Comparison of ENCODE assay signal across 36 cellular contexts in genomic region chr9:130874783-130875182, GRCh38. TPM values are rescaled to one million over a fixed set of nuclear protein-coding genes. Genes with fewer than 3 reads are reported as not detected.
"Had no signal": no experiment of that assay in that cellular context is flagged by ENCODE, and none has a peak within 500 bp of the region (broad histone marks: within the 10 kb centered on the region; RNA-seq: fewer than 3 reads in every experiment).

No MANE protein-coding gene starts in this region.

- H3K9me3 Mint-ChIP-seq: activated naive CD4-positive, alpha-beta T cell treated with anti-CD3 and anti-CD28 coated beads, Interleukin-2, amount 10 ng/mL, durations not matched to agents 7 days and 5 days; activated naive CD8-positive, alpha-beta T cell treated with anti-CD3 and anti-CD28 coated beads, Interleukin-2, amount 10 ng/mL, durations not matched to agents 7 days and 5 days; brain; effector memory CD8-positive, alpha-beta T cell; nephron progenitor cell; stimulated activated effector memory CD8-positive, alpha-beta T cell treated with anti-CD3 and anti-CD28 coated beads, Interleukin-12 subunit alpha, Interleukin-12 subunit beta, amount 100 ng/mL, for 72 hours; stimulated activated naive CD8-positive, alpha-beta T cell treated with anti-CD3 and anti-CD28 coated beads, Interleukin-15, Interleukin-2, amounts not matched to agents 100 ng/mL and 50 ng/mL, for 24 hours had no signal

- ATAC-seq: activated CD4-positive, CD25-positive, alpha-beta regulatory T cell treated with anti-CD3 and anti-CD28 coated beads, Interleukin-2, amount 50 U/mL, for 24 hours; effector memory CD8-positive, alpha-beta T cell; esophagus mucosa; left ventricle myocardium superior; stimulated activated effector memory CD8-positive, alpha-beta T cell treated with anti-CD3 and anti-CD28 coated beads, Interleukin-12 subunit alpha, Interleukin-12 subunit beta, amount 100 ng/mL, for 72 hours had no signal

- H3K4me1 Mint-ChIP-seq: activated naive CD4-positive, alpha-beta T cell treated with anti-CD3 and anti-CD28 coated beads, Interleukin-2, amount 10 ng/mL, durations not matched to agents 7 days and 5 days; activated naive CD8-positive, alpha-beta T cell treated with anti-CD3 and anti-CD28 coated beads, Interleukin-2, amount 10 ng/mL, durations not matched to agents 7 days and 5 days; stimulated activated effector memory CD8-positive, alpha-beta T cell treated with anti-CD3 and anti-CD28 coated beads, Interleukin-12 subunit alpha, Interleukin-12 subunit beta, amount 100 ng/mL, for 72 hours had no signal

- H3K27me3 Mint-ChIP-seq: activated naive CD4-positive, alpha-beta T cell treated with anti-CD3 and anti-CD28 coated beads, Interleukin-2, amount 10 ng/mL, durations not matched to agents 7 days and 5 days; activated naive CD8-positive, alpha-beta T cell treated with anti-CD3 and anti-CD28 coated beads, Interleukin-2, amount 10 ng/mL, durations not matched to agents 7 days and 5 days; brain; effector memory CD8-positive, alpha-beta T cell; stimulated activated naive CD8-positive, alpha-beta T cell treated with anti-CD3 and anti-CD28 coated beads, Interleukin-15, Interleukin-2, amounts not matched to agents 100 ng/mL and 50 ng/mL, for 24 hours had no signal

- H3K27ac ChIP-seq: neutrophil, ovary, thyroid gland, WERI-Rb-1 had no signal

- H3K27me3 ChIP-seq: ascending aorta, neutrophil, ovary, sigmoid colon, thyroid gland had no signal

- H3K4me3 ChIP-seq: ascending aorta, ovary, prostate gland, sigmoid colon, thyroid gland had no signal

- H3K36me3 ChIP-seq: ovary had no signal

- H3K9me3 ChIP-seq: ascending aorta, neutrophil, ovary, prostate gland, sigmoid colon, thyroid gland had no signal

- H3K27ac Mint-ChIP-seq: activated naive CD4-positive, alpha-beta T cell treated with anti-CD3 and anti-CD28 coated beads, Interleukin-2, amount 10 ng/mL, durations not matched to agents 7 days and 5 days; activated naive CD8-positive, alpha-beta T cell treated with anti-CD3 and anti-CD28 coated beads, Interleukin-2, amount 10 ng/mL, durations not matched to agents 7 days and 5 days; stimulated activated effector memory CD8-positive, alpha-beta T cell treated with anti-CD3 and anti-CD28 coated beads, Interleukin-12 subunit alpha, Interleukin-12 subunit beta, amount 100 ng/mL, for 72 hours; stimulated activated naive CD8-positive, alpha-beta T cell treated with anti-CD3 and anti-CD28 coated beads, Interleukin-15, Interleukin-2, amounts not matched to agents 100 ng/mL and 50 ng/mL, for 24 hours had no signal

- DNase-seq: activated CD4-positive, alpha-beta T cell treated with anti-CD3 and anti-CD28 coated beads for 48 hours; activated CD4-positive, alpha-beta T cell treated with anti-CD3 and anti-CD28 coated beads, Interleukin-2, amount 50 U/mL, for 48 hours; activated CD8-positive, alpha-beta memory T cell treated with anti-CD3 and anti-CD28 coated beads for 24 hours; activated effector memory CD4-positive, alpha-beta T cell treated with Interleukin-2 at 50 U/mL for 16 hours; activated naive CD4-positive, alpha-beta T cell treated with anti-CD3 and anti-CD28 coated beads, Interleukin-2, amount 10 ng/mL, durations not matched to agents 7 days and 5 days; activated naive CD8-positive, alpha-beta T cell treated with anti-CD3 and anti-CD28 coated beads, Interleukin-2, amount 10 ng/mL, durations not matched to agents 7 days and 5 days; cortex of kidney; effector memory CD8-positive, alpha-beta T cell; foreskin melanocyte; left ventricle myocardium superior; nephron progenitor cell; ovary; retina; sigmoid colon; small intestine; stimulated activated CD4-positive, alpha-beta T cell treated with anti-CD3 and anti-CD28 coated beads, Interleukin-4, amount 100 ng/mL, for 24 hours; T-helper 9 cell; thyroid gland; WERI-Rb-1 had no signal

- H3K4me3 Mint-ChIP-seq: activated naive CD4-positive, alpha-beta T cell treated with anti-CD3 and anti-CD28 coated beads, Interleukin-2, amount 10 ng/mL, durations not matched to agents 7 days and 5 days; activated naive CD8-positive, alpha-beta T cell treated with anti-CD3 and anti-CD28 coated beads, Interleukin-2, amount 10 ng/mL, durations not matched to agents 7 days and 5 days; brain; effector memory CD8-positive, alpha-beta T cell; nephron progenitor cell; stimulated activated effector memory CD8-positive, alpha-beta T cell treated with anti-CD3 and anti-CD28 coated beads, Interleukin-12 subunit alpha, Interleukin-12 subunit beta, amount 100 ng/mL, for 72 hours; stimulated activated naive CD8-positive, alpha-beta T cell treated with anti-CD3 and anti-CD28 coated beads, Interleukin-15, Interleukin-2, amounts not matched to agents 100 ng/mL and 50 ng/mL, for 24 hours had no signal

RNA-seq across cellular contexts. Expression of gene QRFP, which starts 21.8 kb away (rescaled TPM):
- total RNA-seq: activated naive CD8-positive, alpha-beta T cell treated with anti-CD3 and anti-CD28 coated beads, Interleukin-2, amount 10 ng/mL, durations not matched to agents 7 days and 5 days; ascending aorta; cardiac septum; cerebellum; endothelial cell of umbilical vein; esophagus mucosa; left ventricle myocardium superior; lung microvascular endothelial cell; mesenteric fat pad; mucosa of gallbladder; ovary; sigmoid colon; subcutaneous adipose tissue; T-helper 1 cell treated with Interleukin-12 subunit alpha and Interleukin-12 subunit beta and Interleukin-4 antibody, amounts not matched to agents 30 ng/mL and 1 ng/mL, for 36 hours; thyroid gland; ureter had no signal
